Comparison of ENCODE assay signal across 14 cellular contexts in genomic region chr11:82858133-82858532, GRCh38. TPM values are rescaled to one million over a fixed set of nuclear protein-coding genes. Genes with fewer than 3 reads are reported as not detected.
DNase-seq lines count a peak whose midpoint lies in the region; ATAC-seq and TF ChIP-seq lines count a peak whose summit lies in the region.
"Had no signal": no experiment of that assay in that cellular context is flagged by ENCODE, and none has a peak within 500 bp of the region (broad histone marks: within the 10 kb centered on the region; RNA-seq: fewer than 3 reads in every experiment).

No MANE protein-coding gene starts in this region.

- in situ Hi-C loops in mammary epithelial cell (cut with MboI; ENCODE audit: low sequenced_read_pairs in 2 of 2), result loop anchor here in 1 of 2 donors (25.0 kb wide), 1 partner anchor 954 kb away; no protein-coding TSS in a partner anchor

- TF ChIP-seq CTCF in RWPE1 (conservative IDR thresholded peaks at IDR 0.05; ENCODE audit: low read depth), result no peak
- no peak for TF ChIP-seq CTCF in mammary epithelial cell (conservative IDR thresholded peaks at IDR 0.05 in 1 of 2, IDR thresholded peaks at IDR 0.05 in 1 of 2; ENCODE audit: extremely low read depth in 1 of 2, insufficient read depth in 1 of 2, low read depth in 1 of 2, low read length in 2 of 2)
- TF ChIP-seq CTCF in vagina (IDR thresholded peaks at IDR 0.05), result no peak

- no peaks in the 10 kb centered on the region for H3K9me3 ChIP-seq in mammary epithelial cell (replicated peaks; ENCODE audit: insufficient read depth, low read length)
- no peaks in the 10 kb centered on the region for H3K9me3 ChIP-seq in muscle layer of colon (ENCODE audit: low read length)
- H3K9me3 ChIP-seq in vagina, result no peaks in the 10 kb centered on the region

- intact Hi-C loops in mammary epithelial cell (cut with micrococcal nuclease), result no loop called here
- intact Hi-C loops in vagina (cut with DNase I), result no loop called here

- no peak overlapping the region for H3K9ac ChIP-seq in mammary epithelial cell (ENCODE audit: insufficient read depth, low read length)
- H3K9ac ChIP-seq in muscle layer of colon (ENCODE audit: low read length), result no peak overlapping the region

- H3K27ac ChIP-seq in RWPE1 (peak overlapping the region; percentile 52; the same call in 1 of the 2 replicates), mammary epithelial cell (ENCODE audit: insufficient read depth, low read depth, low read length) (peak overlapping the region; percentile 19), muscle layer of colon (ENCODE audit: low read depth, low read length) (peak overlapping the region; percentile 7), vagina (peak overlapping the region; percentile 31)

- peaks cover 5 to 11% (median 11%) of the 10 kb centered on the region in 3 donors for H3K36me3 Mint-ChIP-seq in immature natural killer cell

- peak overlapping the region; percentile 14 for H2AFZ ChIP-seq in mammary epithelial cell (ENCODE audit: low read depth, low read length)

- H3K4me1 ChIP-seq in mammary epithelial cell (ENCODE audit: insufficient read depth, low read length) (peaks cover 15% of the 10 kb centered on the region), muscle layer of colon (ENCODE audit: insufficient read depth, low read length) (peaks cover 10% of the 10 kb centered on the region), vagina (no peaks in the 10 kb centered on the region)

- TF ChIP-seq POLR2A in vagina (IDR thresholded peaks at IDR 0.05), result no peak

- no peak for DNase-seq in RWPE1 (ENCODE audit: low spot score)
- no peak for DNase-seq in mammary epithelial cell
- DNase-seq in vagina (ENCODE audit: extremely low spot score in 2 of 2), result no peak
- no peak for DNase-seq in immature natural killer cell
- no peak for DNase-seq in NOMO-1 treated with dmso at 0.1 percent for 144 hours (lab: John Stamatoyannopoulos, UW; ENCODE audit: unreplicated experiment)
- DNase-seq: activated CD4-positive, alpha-beta memory T cell treated with anti-CD3 and anti-CD28 coated beads, Interleukin-2, amount 10 ng/mL, durations not matched to agents 7 days and 5 days; DND-41; NCI-H1048 had no signal

- dilution Hi-C loops in mammary epithelial cell (cut with HindIII; ENCODE audit: low sequenced_read_pairs), result no loop called here

- H3K4me3 ChIP-seq in mammary epithelial cell (replicated peaks in 1 of 3; ENCODE audit: insufficient read depth in 1 of 3, low read depth in 2 of 3, low read length in 3 of 3) (no peak overlapping the region), muscle layer of colon (ENCODE audit: low read depth in 1 of 2, low read length in 2 of 2) (no peak overlapping the region), vagina (no peak overlapping the region)
- H3K4me3 ChIP-seq: skin epidermis had no signal

- CTCF ChIA-PET in RWPE1 (lab: Yijun Ruan, JAX), result interaction anchor here (0.6 kb wide), 1 partner anchor 150 kb away, joined by 3 read pairs; no protein-coding TSS in a partner anchor
- CTCF ChIA-PET in mammary epithelial cell (lab: Charles Lee; ENCODE audit: low non-redundant PET), result no interaction called here

- H3K9me3 Mint-ChIP-seq in immature natural killer cell, result no peaks in the 10 kb centered on the region
- H3K9me3 Mint-ChIP-seq: activated CD4-positive, alpha-beta memory T cell treated with anti-CD3 and anti-CD28 coated beads, Interleukin-2, amount 10 ng/mL, durations not matched to agents 7 days and 5 days; activated T-helper 1 cell treated with anti-CD3 and anti-CD28 coated beads, Interleukin-12 subunit alpha, Interleukin-12 subunit beta, Interleukin-2, Interleukin-4 antibody, amounts not matched to agents 30 ng/mL and 10 ng/mL and 1 ng/mL, durations not matched to agents 14 hours and 24 hours and 36 hours had no signal

- no peaks in the 10 kb centered on the region for H3K79me2 ChIP-seq in mammary epithelial cell (ENCODE audit: insufficient read depth, low read length)

- H3K27me3 Mint-ChIP-seq in immature natural killer cell (ENCODE audit: low read depth in 3 of 3), result no peaks in the 10 kb centered on the region
- H3K27me3 Mint-ChIP-seq: activated CD4-positive, alpha-beta memory T cell treated with anti-CD3 and anti-CD28 coated beads, Interleukin-2, amount 10 ng/mL, durations not matched to agents 7 days and 5 days; IgD-negative memory B cell; stimulated activated memory B cell treated with anti-CD40 and anti-IgM and Interleukin-4, amounts not matched to agents 10 μg/mL and 1 μg/mL and 100 μg/mL, for 72 hours had no signal

- no peak for ATAC-seq in GM21528 (IDR thresholded peaks at IDR 0.05; ENCODE audit: low FRiP score, unreplicated experiment)
- ATAC-seq: stimulated activated memory B cell treated with anti-CD40 and anti-IgM and Interleukin-4, amounts not matched to agents 10 μg/mL and 1 μg/mL and 100 μg/mL, for 72 hours had no signal

- peaks cover 0 to 1% of the 10 kb centered on the region in 2 donors for H3K4me1 Mint-ChIP-seq in immature natural killer cell

- H3K4me3 Mint-ChIP-seq in immature natural killer cell, result no peak overlapping the region
- H3K4me3 Mint-ChIP-seq: activated CD4-positive, alpha-beta memory T cell treated with anti-CD3 and anti-CD28 coated beads, Interleukin-2, amount 10 ng/mL, durations not matched to agents 7 days and 5 days; activated T-helper 1 cell treated with anti-CD3 and anti-CD28 coated beads, Interleukin-12 subunit alpha, Interleukin-12 subunit beta, Interleukin-2, Interleukin-4 antibody, amounts not matched to agents 30 ng/mL and 10 ng/mL and 1 ng/mL, durations not matched to agents 14 hours and 24 hours and 36 hours; IgD-negative memory B cell; stimulated activated memory B cell treated with anti-CD40 and anti-IgM and Interleukin-4, amounts not matched to agents 10 μg/mL and 1 μg/mL and 100 μg/mL, for 72 hours had no signal

- POLR2A ChIA-PET in RWPE1 (lab: Yijun Ruan, JAX; ENCODE audit: low non-redundant PET), result no interaction called here

- no peaks in the 10 kb centered on the region for H4K20me1 ChIP-seq in mammary epithelial cell (ENCODE audit: insufficient read depth, low read length)

- no TSS peak for BruUV-seq in mammary epithelial cell (replicated peaks; lab: Mats Ljungman, UMichigan)

- H3K27ac Mint-ChIP-seq in immature natural killer cell, result peak overlapping the region in 3 of 6 donors; percentile 12 to 30 (median 13)
- H3K27ac Mint-ChIP-seq: activated CD4-positive, alpha-beta memory T cell treated with anti-CD3 and anti-CD28 coated beads, Interleukin-2, amount 10 ng/mL, durations not matched to agents 7 days and 5 days; activated T-helper 1 cell treated with anti-CD3 and anti-CD28 coated beads, Interleukin-12 subunit alpha, Interleukin-12 subunit beta, Interleukin-2, Interleukin-4 antibody, amounts not matched to agents 30 ng/mL and 10 ng/mL and 1 ng/mL, durations not matched to agents 14 hours and 24 hours and 36 hours; stimulated activated memory B cell treated with anti-CD40 and anti-IgM and Interleukin-4, amounts not matched to agents 10 μg/mL and 1 μg/mL and 100 μg/mL, for 72 hours had no signal

- H3K4me2 ChIP-seq in mammary epithelial cell (ENCODE audit: insufficient read depth, low read depth, low read length), result peak overlapping the region; percentile 56

- WGBS in mammary epithelial cell (ENCODE audit: low coverage, missing lambda C conversion rate), result 94% methylated on average over 2 of the region's 2 CpGs

- no peaks in the 10 kb centered on the region for H3K27me3 ChIP-seq in mammary epithelial cell (ENCODE audit: insufficient read depth, low read length)
- no peaks in the 10 kb centered on the region for H3K27me3 ChIP-seq in muscle layer of colon (ENCODE audit: control insufficient read depth in 1 of 2, insufficient read depth in 2 of 2, low read length in 2 of 2)
- no peaks in the 10 kb centered on the region for H3K27me3 ChIP-seq in vagina

- H3K36me3 ChIP-seq in mammary epithelial cell (ENCODE audit: insufficient read depth, low read length) (no peaks in the 10 kb centered on the region), muscle layer of colon (ENCODE audit: insufficient read depth, low read length) (no peaks in the 10 kb centered on the region), vagina (no peaks in the 10 kb centered on the region)

RNA-seq across cellular contexts. Expression of gene PRCP, which starts 42.1 kb away (rescaled TPM):
- total RNA-seq in mammary epithelial cell, result 10 to 100 TPM; 25.5 to 31.8 TPM
- 30.9 TPM for polyA plus RNA-seq in mammary epithelial cell
- polyA minus RNA-seq in mammary epithelial cell, result 40.5 TPM
- 79.3 TPM for total RNA-seq in vagina
- 100 to 1,000 TPM in 1 of 3 donors, 10 to 100 TPM in 2; 65.1 to 104 (median 80.0) TPM for polyA plus RNA-seq in immature natural killer cell

RNA-seq across cellular contexts. Expression of gene DDIAS, which starts 43.4 kb away (rescaled TPM):
- total RNA-seq in mammary epithelial cell (10 to 100 TPM in 1 of 2 donors, 1 to 10 TPM in 1; 1.3 to 10.5 TPM), vagina (1.5 TPM)
- polyA plus RNA-seq in mammary epithelial cell (12.7 TPM), immature natural killer cell (1 to 10 TPM in 2 of 3 donors, not detected in 1; 1.4 to 2.4 TPM)
- polyA minus RNA-seq in mammary epithelial cell, result 0.57 TPM
